24 cellular contexts compared by ENCODE assay signal in genomic region chr15:74593122-74593521, GRCh38. TPM values are rescaled to one million over a fixed set of nuclear protein-coding genes. Genes with fewer than 3 reads are reported as not detected.
DNase-seq lines count a peak whose midpoint lies in the region; ATAC-seq and TF ChIP-seq lines count a peak whose summit lies in the region.
"Had no signal": no experiment of that assay in that cellular context is flagged by ENCODE, and none has a peak within 500 bp of the region (broad histone marks: within the 10 kb centered on the region; RNA-seq: fewer than 3 reads in every experiment).

No MANE protein-coding gene starts in this region.

- H3K27me3 ChIP-seq in trophoblast cell (ENCODE audit: insufficient read depth, low read length) = no peaks in the 10 kb centered on the region
- H3K27me3 ChIP-seq: BLaER1 had no signal

- peaks cover 50% of the 10 kb centered on the region for H3K36me3 Mint-ChIP-seq in activated CD8-positive, alpha-beta memory T cell treated with anti-CD3 and anti-CD28 coated beads, Interleukin-2, amount 10 ng/mL, durations not matched to agents 7 days and 5 days
- H3K36me3 Mint-ChIP-seq in endothelial cell (ENCODE audit: low read depth, unreplicated experiment) (peaks cover 28% of the 10 kb centered on the region), type B pancreatic cell (peaks cover 4% of the 10 kb centered on the region)

- no peaks in the 10 kb centered on the region for H3K27me3 Mint-ChIP-seq in activated CD8-positive, alpha-beta memory T cell treated with anti-CD3 and anti-CD28 coated beads, Interleukin-2, amount 10 ng/mL, durations not matched to agents 7 days and 5 days
- peaks cover 4% of the 10 kb centered on the region for H3K27me3 Mint-ChIP-seq in endothelial cell (ENCODE audit: unreplicated experiment)
- no peaks in the 10 kb centered on the region for H3K27me3 Mint-ChIP-seq in type B pancreatic cell
- H3K27me3 Mint-ChIP-seq: CD4-positive, alpha-beta T cell had no signal

- no peak overlapping the region for H2BK5ac ChIP-seq in trophoblast cell (ENCODE audit: low read depth, low read length, poor library complexity)

- peaks cover 8% of the 10 kb centered on the region for H3K4me1 Mint-ChIP-seq in activated CD8-positive, alpha-beta memory T cell treated with anti-CD3 and anti-CD28 coated beads, Interleukin-2, amount 10 ng/mL, durations not matched to agents 7 days and 5 days
- peaks cover 54% of the 10 kb centered on the region for H3K4me1 Mint-ChIP-seq in endothelial cell (ENCODE audit: unreplicated experiment)
- H3K4me1 Mint-ChIP-seq in type B pancreatic cell (ENCODE audit: unreplicated experiment) = peaks cover 10% of the 10 kb centered on the region

- DNase-seq in activated CD8-positive, alpha-beta memory T cell treated with anti-CD3 and anti-CD28 coated beads, Interleukin-2, amount 10 ng/mL, durations not matched to agents 7 days and 5 days = no peak
- DNase-seq in activated CD8-positive, alpha-beta memory T cell treated with anti-CD3 and anti-CD28 coated beads for 24 hours = no peak
- DNase-seq in DMS53 treated with DMSO at 0.1 percent for 48 hours (lab: John Stamatoyannopoulos, UW; ENCODE audit: unreplicated experiment) = peak; percentile 56
- DNase-seq in endothelial cell (ENCODE audit: low spot score) = no peak
- no peak for DNase-seq in trophoblast cell
- DNase-seq in NCI-H146 treated with DMSO at 0.1 percent for 48 hours (lab: John Stamatoyannopoulos, UW; ENCODE audit: unreplicated experiment) = no peak
- no peak for DNase-seq in type B pancreatic cell (ENCODE audit: extremely low spot score, unreplicated experiment)
- DNase-seq: CD4-positive, alpha-beta T cell; DMS79 treated with DMSO at 0.1 percent for 48 hours; GF-D8; Karpas-422; NCI-H1092; NCI-H1417 treated with DMSO at 0.1 percent for 48 hours; NCI-H187; NCI-H2081 treated with DMSO at 0.1 percent for 48 hours; NCI-H2171; NCI-H446; NCI-H524 treated with DMSO at 0.1 percent for 48 hours; NCI-H774 had no signal

- no peak overlapping the region for H2AFZ ChIP-seq in trophoblast cell (ENCODE audit: insufficient read depth, low read length, poor library complexity)

- no peak overlapping the region for H3K23ac ChIP-seq in trophoblast cell (ENCODE audit: low read length)

- no peak overlapping the region for H2BK12ac ChIP-seq in trophoblast cell (ENCODE audit: low read length)

- H3K9me3 ChIP-seq in trophoblast cell (ENCODE audit: insufficient read depth, low read depth, low read length) = no peaks in the 10 kb centered on the region
- H3K9me3 ChIP-seq: BLaER1 had no signal

- no peaks in the 10 kb centered on the region for H3K9me3 Mint-ChIP-seq in activated CD8-positive, alpha-beta memory T cell treated with anti-CD3 and anti-CD28 coated beads, Interleukin-2, amount 10 ng/mL, durations not matched to agents 7 days and 5 days (ENCODE audit: low read depth)
- H3K9me3 Mint-ChIP-seq in endothelial cell (ENCODE audit: unreplicated experiment) (no peaks in the 10 kb centered on the region), type B pancreatic cell (no peaks in the 10 kb centered on the region)
- H3K9me3 Mint-ChIP-seq: CD4-positive, alpha-beta T cell had no signal

- H3K4me3 Mint-ChIP-seq in activated CD8-positive, alpha-beta memory T cell treated with anti-CD3 and anti-CD28 coated beads, Interleukin-2, amount 10 ng/mL, durations not matched to agents 7 days and 5 days = no peak overlapping the region
- peak overlapping the region; percentile 81 for H3K4me3 Mint-ChIP-seq in endothelial cell (ENCODE audit: unreplicated experiment)
- no peak overlapping the region for H3K4me3 Mint-ChIP-seq in type B pancreatic cell
- H3K4me3 Mint-ChIP-seq: CD4-positive, alpha-beta T cell had no signal

- WGBS in trophoblast cell (ENCODE audit: extremely low coverage, insufficient coverage, insufficient read length) = no CpG with 5 or more reads among the region's 7 CpGs

- no peak overlapping the region for H3K4me3 ChIP-seq in trophoblast cell (ENCODE audit: low read depth, low read length)
- H3K4me3 ChIP-seq: BLaER1 had no signal

- CTCF ChIA-PET in activated CD8-positive, alpha-beta memory T cell treated with anti-CD3 and anti-CD28 coated beads, Interleukin-2, amount 10 ng/mL, durations not matched to agents 7 days and 5 days (lab: Charles Lee) = interaction anchor here (1.3 kb wide), 1 partner anchor 529 kb away, joined by 3 read pairs; no protein-coding TSS in a partner anchor

- no peak overlapping the region for H3K27ac ChIP-seq in trophoblast cell (ENCODE audit: low read depth, low read length)
- H3K27ac ChIP-seq: BLaER1, HL-60 had no signal

- TF ChIP-seq CTCF in endothelial cell (IDR thresholded peaks at IDR 0.05; ENCODE audit: unreplicated experiment) (no peak), type B pancreatic cell (conservative IDR thresholded peaks at IDR 0.05) (no peak)

- peak overlapping the region; percentile 15 for H2AK5ac ChIP-seq in trophoblast cell (ENCODE audit: low read length)

- peaks cover 18% of the 10 kb centered on the region for H3K79me1 ChIP-seq in trophoblast cell (ENCODE audit: low read length)

- H3K79me2 ChIP-seq in trophoblast cell (ENCODE audit: control insufficient read depth, insufficient read depth, low read length, poor library complexity) = no peaks in the 10 kb centered on the region

- H3K4me2 ChIP-seq in trophoblast cell (ENCODE audit: low read length) = no peak overlapping the region
- H3K4me2 ChIP-seq: BLaER1 had no signal

- peak overlapping the region; percentile 2 for H3K18ac ChIP-seq in trophoblast cell (ENCODE audit: low read length)

- no peak overlapping the region for H4K91ac ChIP-seq in trophoblast cell (ENCODE audit: low read depth, low read length)

- peak overlapping the region; percentile 16 for H3K14ac ChIP-seq in trophoblast cell (ENCODE audit: low read length)

- no peak overlapping the region for H4K12ac ChIP-seq in trophoblast cell (ENCODE audit: low read depth, low read length)

- H3K9ac ChIP-seq in trophoblast cell (ENCODE audit: low read length) = no peak overlapping the region
- H3K9ac ChIP-seq: BLaER1 had no signal

- H3K4me1 ChIP-seq in trophoblast cell (ENCODE audit: control insufficient read depth in 1 of 2, insufficient read depth in 2 of 2, low read length in 2 of 2) = peaks cover 33 to 36% of the 10 kb centered on the region in 2 experiments

- H2BK120ac ChIP-seq in trophoblast cell (ENCODE audit: insufficient read depth, low read length, poor library complexity) = no peak overlapping the region

- no peak for ATAC-seq in activated CD8-positive, alpha-beta memory T cell treated with anti-CD3 and anti-CD28 coated beads, Interleukin-2, amount 10 ng/mL, durations not matched to agents 7 days and 5 days
- no peak for ATAC-seq in GM21515 (IDR thresholded peaks at IDR 0.05; ENCODE audit: unreplicated experiment)
- ATAC-seq: HCT116, SK-N-SH treated with all-trans-retinoic acid at 6 μM for 48 hours had no signal

- H3K36me3 ChIP-seq in trophoblast cell (ENCODE audit: control insufficient read depth in 1 of 2, insufficient read depth in 2 of 2, low read length in 2 of 2) = peaks cover 58 to 71% of the 10 kb centered on the region in 2 experiments

- H3K4ac ChIP-seq in trophoblast cell (ENCODE audit: low read depth, low read length) = no peak overlapping the region

- H3K27ac Mint-ChIP-seq in activated CD8-positive, alpha-beta memory T cell treated with anti-CD3 and anti-CD28 coated beads, Interleukin-2, amount 10 ng/mL, durations not matched to agents 7 days and 5 days = peak overlapping the region; percentile 29
- no peak overlapping the region for H3K27ac Mint-ChIP-seq in endothelial cell (ENCODE audit: unreplicated experiment)
- no peak overlapping the region for H3K27ac Mint-ChIP-seq in type B pancreatic cell
- H3K27ac Mint-ChIP-seq: CD4-positive, alpha-beta T cell had no signal

- no peak overlapping the region for H4K8ac ChIP-seq in trophoblast cell (ENCODE audit: low read depth, low read length)

RNA-seq across cellular contexts. Expression of gene CLK3, which starts 22.5 kb away (rescaled TPM):
- 100 to 1,000 TPM; 120 to 140 TPM for total RNA-seq in activated CD8-positive, alpha-beta memory T cell treated with anti-CD3 and anti-CD28 coated beads, Interleukin-2, amount 10 ng/mL, durations not matched to agents 7 days and 5 days
- total RNA-seq in endothelial cell (ENCODE audit: unreplicated experiment) (81.7 TPM), type B pancreatic cell (ENCODE audit: low replicate concordance) (73.6 and 76.5 TPM in 2 replicates)
- polyA plus RNA-seq in trophoblast cell (2013) = 68.1 and 72.0 TPM in 2 replicates

RNA-seq across cellular contexts. Expression of gene ARID3B, which starts 52.1 kb away (rescaled TPM):
- 10 to 100 TPM; 56.0 to 63.6 TPM for total RNA-seq in activated CD8-positive, alpha-beta memory T cell treated with anti-CD3 and anti-CD28 coated beads, Interleukin-2, amount 10 ng/mL, durations not matched to agents 7 days and 5 days
- total RNA-seq in endothelial cell (ENCODE audit: unreplicated experiment) = 70.0 TPM
- polyA plus RNA-seq in trophoblast cell (2013) = 92.5 and 95.1 TPM in 2 replicates
- 25.8 and 28.8 TPM in 2 replicates for total RNA-seq in type B pancreatic cell (ENCODE audit: low replicate concordance)
